In the genomic region with DNA sequence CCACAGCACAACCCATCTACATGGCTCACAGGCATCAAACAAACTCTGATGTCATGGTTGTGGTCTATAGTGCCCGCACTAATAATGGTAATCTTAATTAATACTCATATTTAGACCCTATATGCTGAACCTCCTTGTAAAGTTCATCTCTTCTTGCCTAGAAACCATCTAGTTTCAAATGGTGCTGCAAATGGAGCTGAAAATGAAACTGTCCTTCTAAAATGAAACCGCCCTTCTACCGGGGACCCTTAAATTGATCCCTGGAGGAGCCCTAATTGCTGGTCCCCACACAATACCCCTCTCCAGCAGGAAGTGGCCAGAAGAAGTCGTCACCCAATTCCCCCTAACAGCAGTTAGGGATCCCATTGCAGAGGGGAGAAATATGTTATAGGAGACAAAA, we compare ENCODE assay signal across 18 cellular contexts.
DNase-seq lines count a peak whose midpoint lies in the region; ATAC-seq and TF ChIP-seq lines count a peak whose summit lies in the region.
"Had no signal": no experiment of that assay in that cellular context is flagged by ENCODE, and none has a peak within 500 bp of the region (broad histone marks: within the 10 kb centered on the region; RNA-seq: fewer than 3 reads in every experiment).

No MANE protein-coding gene starts in this region.

- TF ChIP-seq CTCF in HFFc6 (IDR thresholded peaks at IDR 0.05) (no peak), KMS-11 (conservative IDR thresholded peaks at IDR 0.05; ENCODE audit: low read depth, low read length) (no peak), mesothelial cell of epicardium (IDR thresholded peaks at IDR 0.05; ENCODE audit: unreplicated experiment) (no peak), heart left ventricle (IDR thresholded peaks at IDR 0.05) (no peak)

- H3K27me3 ChIP-seq in KMS-11 (ENCODE audit: insufficient read depth, low read depth) (no peaks in the 10 kb centered on the region), heart left ventricle (no peaks in the 10 kb centered on the region)

- H3K4me1 ChIP-seq in KMS-11 (ENCODE audit: low read depth, poor library complexity, severe bottlenecking) (peaks cover 21% of the 10 kb centered on the region), heart left ventricle (no peaks in the 10 kb centered on the region)
- H3K4me1 ChIP-seq: HAP-1 had no signal

- no peaks in the 10 kb centered on the region for H3K9me3 ChIP-seq in heart left ventricle
- H3K9me3 ChIP-seq: HAP-1 had no signal

- H3K4me1 Mint-ChIP-seq in HFFc6 (ENCODE audit: low read depth) (peaks cover 10% of the 10 kb centered on the region; the same call in 1 of the 2 replicates), mesothelial cell of epicardium (no peaks in the 10 kb centered on the region)
- H3K4me1 Mint-ChIP-seq in activated CD4-positive, alpha-beta T cell treated with anti-CD3 and anti-CD28 coated beads, Interleukin-2, amount 10 ng/mL, durations not matched to agents 24 days and 14 days = no peaks in the 10 kb centered on the region
- no peaks in the 10 kb centered on the region for H3K4me1 Mint-ChIP-seq in natural killer cell treated with Interleukin-12 subunit alpha and Interleukin-12 subunit beta and Interleukin-15 and Interleukin-18, amount 100 ng/mL, for 72 hours (ENCODE audit: low read depth in 2 of 2)

- H3K27me3 Mint-ChIP-seq in HFFc6 (ENCODE audit: insufficient read depth) (peaks cover 2% of the 10 kb centered on the region; the same call in 1 of the 2 replicates), mesothelial cell of epicardium (ENCODE audit: low read depth) (no peaks in the 10 kb centered on the region)
- no peaks in the 10 kb centered on the region for H3K27me3 Mint-ChIP-seq in activated CD4-positive, alpha-beta T cell treated with anti-CD3 and anti-CD28 coated beads, Interleukin-2, amount 10 ng/mL, durations not matched to agents 24 days and 14 days
- H3K27me3 Mint-ChIP-seq in natural killer cell treated with Interleukin-12 subunit alpha and Interleukin-12 subunit beta and Interleukin-15 and Interleukin-18, amount 100 ng/mL, for 72 hours = no peaks in the 10 kb centered on the region
- H3K27me3 Mint-ChIP-seq: CD4-positive, alpha-beta T cell had no signal

- no peaks in the 10 kb centered on the region for H3K36me3 Mint-ChIP-seq in HFFc6 (ENCODE audit: low read depth)
- no peaks in the 10 kb centered on the region for H3K36me3 Mint-ChIP-seq in mesothelial cell of epicardium
- H3K36me3 Mint-ChIP-seq in activated CD4-positive, alpha-beta T cell treated with anti-CD3 and anti-CD28 coated beads, Interleukin-2, amount 10 ng/mL, durations not matched to agents 24 days and 14 days (ENCODE audit: low read depth) = no peaks in the 10 kb centered on the region
- no peaks in the 10 kb centered on the region for H3K36me3 Mint-ChIP-seq in natural killer cell treated with Interleukin-12 subunit alpha and Interleukin-12 subunit beta and Interleukin-15 and Interleukin-18, amount 100 ng/mL, for 72 hours

- no peak for TF ChIP-seq POLR2A in heart left ventricle (IDR thresholded peaks at IDR 0.05)

- peak overlapping the region; percentile 65 for H3K4me3 Mint-ChIP-seq in HFFc6
- H3K4me3 Mint-ChIP-seq in mesothelial cell of epicardium = no peak overlapping the region
- H3K4me3 Mint-ChIP-seq in activated CD4-positive, alpha-beta T cell treated with anti-CD3 and anti-CD28 coated beads, Interleukin-2, amount 10 ng/mL, durations not matched to agents 24 days and 14 days = no peak overlapping the region
- H3K4me3 Mint-ChIP-seq in natural killer cell treated with Interleukin-12 subunit alpha and Interleukin-12 subunit beta and Interleukin-15 and Interleukin-18, amount 100 ng/mL, for 72 hours = no peak overlapping the region
- H3K4me3 Mint-ChIP-seq: CD4-positive, alpha-beta T cell; T-helper 1 cell treated with Interleukin-12 subunit alpha and Interleukin-12 subunit beta and Interleukin-4 antibody, amounts not matched to agents 30 μg/mL and 1 μg/mL, for 36 hours had no signal

- DNase-seq in HFFc6 (no peak), mesothelial cell of epicardium (ENCODE audit: low spot score in 2 of 2, unreplicated experiment in 2 of 2) (no peak), heart left ventricle (no peak)
- DNase-seq in activated CD4-positive, alpha-beta T cell treated with anti-CD3 and anti-CD28 coated beads, Interleukin-2, amount 10 ng/mL, durations not matched to agents 24 days and 14 days = no peak
- no peak for DNase-seq in natural killer cell treated with Interleukin-12 subunit alpha and Interleukin-12 subunit beta and Interleukin-15 and Interleukin-18, amount 100 ng/mL, for 72 hours (ENCODE audit: low spot score)
- DNase-seq: Calu3; CD4-positive, alpha-beta T cell; DMS79; IMR-90; MV-4-11; NCI-H1417 treated with DMSO at 0.1 percent for 48 hours; NCI-H2081; NK-92 treated with Interleukin-12 subunit alpha and Interleukin-12 subunit beta, amount 100 ng/mL, for 24 hours; PC-9 had no signal

- H3K27ac ChIP-seq in KMS-11 (peak overlapping the region; percentile 84), heart left ventricle (no peak overlapping the region)
- H3K27ac ChIP-seq: PC-9 had no signal

- intact Hi-C loops in activated CD4-positive, alpha-beta T cell treated with anti-CD3 and anti-CD28 coated beads, Interleukin-2, amount 10 ng/mL, durations not matched to agents 24 days and 14 days (cut with micrococcal nuclease) = no loop called here
- intact Hi-C loops in heart left ventricle (cut with DNase I) = no loop called here

- 76 to 83% (median 81%) methylated on average over 4 of the region's 4 CpGs for WGBS in heart left ventricle, 4 donors

- ATAC-seq in GM18867 (IDR thresholded peaks at IDR 0.05; ENCODE audit: unreplicated experiment) = peak; percentile 70
- ATAC-seq in heart left ventricle = no peak
- no peak for ATAC-seq in natural killer cell treated with Interleukin-12 subunit alpha and Interleukin-12 subunit beta and Interleukin-15 and Interleukin-18, amount 100 ng/mL, for 72 hours

- no peaks in the 10 kb centered on the region for H4K20me1 ChIP-seq in KMS-11 (ENCODE audit: insufficient read depth)

- peak overlapping the region; percentile 88 for H3K4me2 ChIP-seq in KMS-11
- H3K4me2 ChIP-seq: PC-9 had no signal

- H3K27ac Mint-ChIP-seq in HFFc6 (no peak overlapping the region), mesothelial cell of epicardium (peak overlapping the region; percentile 11)
- no peak overlapping the region for H3K27ac Mint-ChIP-seq in activated CD4-positive, alpha-beta T cell treated with anti-CD3 and anti-CD28 coated beads, Interleukin-2, amount 10 ng/mL, durations not matched to agents 24 days and 14 days
- H3K27ac Mint-ChIP-seq in natural killer cell treated with Interleukin-12 subunit alpha and Interleukin-12 subunit beta and Interleukin-15 and Interleukin-18, amount 100 ng/mL, for 72 hours = no peak overlapping the region
- H3K27ac Mint-ChIP-seq: CD4-positive, alpha-beta T cell; T-helper 1 cell treated with Interleukin-12 subunit alpha and Interleukin-12 subunit beta and Interleukin-4 antibody, amounts not matched to agents 30 μg/mL and 1 μg/mL, for 36 hours had no signal

- no peaks in the 10 kb centered on the region for H3K36me3 ChIP-seq in KMS-11 (ENCODE audit: insufficient read depth)
- H3K36me3 ChIP-seq in heart left ventricle = no peaks in the 10 kb centered on the region
- H3K36me3 ChIP-seq: HAP-1 had no signal

- H3K9ac ChIP-seq in KMS-11 = peak overlapping the region; percentile 60

- H3K4me3 ChIP-seq in KMS-11 (IDR thresholded peaks at IDR 0.05; ENCODE audit: insufficient read depth, low read depth, low read length) (peak overlapping the region; percentile 50), heart left ventricle (no peak overlapping the region)
- H3K4me3 ChIP-seq: HAP-1, PC-9 had no signal

- no peaks in the 10 kb centered on the region for H3K79me2 ChIP-seq in KMS-11 (ENCODE audit: insufficient read depth, low read depth)

- peak overlapping the region; percentile 79 for H2AFZ ChIP-seq in KMS-11 (ENCODE audit: low read depth)
- H2AFZ ChIP-seq: PC-9 had no signal

- H3K9me3 Mint-ChIP-seq in HFFc6 (no peaks in the 10 kb centered on the region), mesothelial cell of epicardium (peaks cover 25% of the 10 kb centered on the region)
- H3K9me3 Mint-ChIP-seq in activated CD4-positive, alpha-beta T cell treated with anti-CD3 and anti-CD28 coated beads, Interleukin-2, amount 10 ng/mL, durations not matched to agents 24 days and 14 days = peaks cover 3% of the 10 kb centered on the region
- peaks cover 16% of the 10 kb centered on the region for H3K9me3 Mint-ChIP-seq in natural killer cell treated with Interleukin-12 subunit alpha and Interleukin-12 subunit beta and Interleukin-15 and Interleukin-18, amount 100 ng/mL, for 72 hours
- H3K9me3 Mint-ChIP-seq: CD4-positive, alpha-beta T cell had no signal
